8 cellular contexts compared by ENCODE assay signal in the genomic region with DNA sequence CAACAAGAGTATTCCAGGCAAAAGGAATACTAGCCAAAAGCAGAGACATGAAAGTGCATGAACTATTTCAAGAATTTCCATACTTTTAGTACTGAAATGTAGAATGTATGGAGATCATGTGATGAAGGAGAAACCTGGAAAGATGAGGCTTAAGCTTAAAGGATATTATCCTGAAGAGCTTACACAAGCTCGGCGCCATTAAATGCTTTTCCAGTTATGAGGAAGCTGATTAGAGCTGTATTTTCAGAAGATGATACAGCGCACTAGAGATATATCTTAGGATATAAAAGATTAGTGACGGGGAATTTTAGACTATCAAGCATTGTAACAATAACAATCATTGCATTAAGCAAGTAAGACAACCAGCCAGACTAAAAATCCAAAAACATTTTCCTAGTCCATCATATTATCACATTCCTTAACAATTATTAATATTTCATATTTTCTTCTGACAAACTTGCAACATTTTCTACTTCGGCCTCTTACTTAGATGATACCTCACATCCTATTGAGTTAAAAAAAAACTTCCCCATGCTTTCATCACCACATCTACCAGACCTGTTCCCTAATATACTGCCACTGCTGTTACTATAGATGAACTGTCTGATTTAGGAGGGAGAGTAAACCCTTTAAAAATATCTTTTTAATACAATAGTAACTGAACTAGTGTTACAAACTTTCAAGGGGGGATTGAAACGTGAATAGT.
DNase-seq lines count a peak whose midpoint lies in the region; FAIRE-seq and TF ChIP-seq lines count a peak whose summit lies in the region.

No MANE protein-coding gene starts in this region.

- H3K27ac ChIP-seq in duodenal mucosa (ENCODE audit: low read depth, low read length) (no peak overlapping the region), neutrophil (peak overlapping the region; percentile 91)

- peak; percentile 97 for FAIRE-seq in D721Med (lab: Jason Lieb, UNC)

- POLR2A ChIA-PET in HEK293T (lab: Yijun Ruan, JAX), result interaction anchor here (2.8 kb wide), 1 partner anchor 28 kb away, joined by 36 read pairs; a partner anchor contains a TSS

- peak overlapping the region; percentile 80 to 98 for H3K9ac ChIP-seq in duodenal mucosa (ENCODE audit: low read depth in 1 of 2, low read length in 2 of 2)

- CTCF ChIA-PET in HEK293T (lab: Yijun Ruan, JAX), result no interaction called here

- H3K4me3 ChIP-seq in duodenal mucosa (ENCODE audit: low read depth in 1 of 2, low read length in 2 of 2), result peak overlapping the region; percentile 83 to 94
- H3K4me3 ChIP-seq in neutrophil (ENCODE audit: low read depth in 1 of 2, low read length in 1 of 2), result peak overlapping the region; percentile 89 to 98

- H3K27me3 ChIP-seq in duodenal mucosa (ENCODE audit: control insufficient read depth in 1 of 2, insufficient read depth in 2 of 2, low read length in 2 of 2) (no peaks in the 10 kb centered on the region), neutrophil (no peaks in the 10 kb centered on the region)

- H3K36me3 ChIP-seq in duodenal mucosa (ENCODE audit: control insufficient read depth in 1 of 2, insufficient read depth in 2 of 2, low read length in 2 of 2) (peaks cover 7 to 14% of the 10 kb centered on the region in 2 donors), neutrophil (peaks cover 16% of the 10 kb centered on the region)

- H3K9me3 ChIP-seq in duodenal mucosa (ENCODE audit: control insufficient read depth in 1 of 2, low read length in 2 of 2) (no peaks in the 10 kb centered on the region), neutrophil (no peaks in the 10 kb centered on the region)

- DNase-seq in D721Med (ENCODE audit: insufficient read length, low spot score) (no peak), NCI-H82 (lab: John Stamatoyannopoulos, UW) (peak; percentile 73), DMS 273 treated with DMSO at 0.1 percent for 48 hours (lab: John Stamatoyannopoulos, UW) (no peak), UCSD-AML1 (lab: John Stamatoyannopoulos, UW; ENCODE audit: unreplicated experiment) (no peak), HEK293T (ENCODE audit: extremely low spot score) (no peak)
- no peak for DNase-seq in activated CD4-positive, CD25-positive, alpha-beta regulatory T cell treated with anti-CD3 and anti-CD28 coated beads, Interleukin-2, amount 50 U/mL, for 72 hours

- H3K4me1 ChIP-seq in duodenal mucosa (ENCODE audit: control insufficient read depth in 1 of 2, insufficient read depth in 2 of 2, low read length in 2 of 2) (peaks cover 8 to 29% of the 10 kb centered on the region in 2 donors), neutrophil (ENCODE audit: control insufficient read depth in 1 of 2, insufficient read depth in 1 of 2, low read depth in 1 of 2, low read length in 1 of 2) (peaks cover 98 to 99% of the 10 kb centered on the region in 2 experiments)

- no peak for TF ChIP-seq CTCF in D721Med (IDR thresholded peaks at IDR 0.05; ENCODE audit: insufficient read depth, missing control alignments)
- no peak for TF ChIP-seq CTCF in neutrophil (IDR thresholded peaks at IDR 0.05)

TF ChIP-seq in HEK293T, 16 proteins besides CTCF, POLR2A, EP300 and RAD21:
- TF ChIP-seq ZNF384 (IDR thresholded peaks at IDR 0.05), result no peak
- no peak for TF ChIP-seq SUZ12 (IDR thresholded peaks at IDR 0.05)
- TF ChIP-seq, protein P1, sequence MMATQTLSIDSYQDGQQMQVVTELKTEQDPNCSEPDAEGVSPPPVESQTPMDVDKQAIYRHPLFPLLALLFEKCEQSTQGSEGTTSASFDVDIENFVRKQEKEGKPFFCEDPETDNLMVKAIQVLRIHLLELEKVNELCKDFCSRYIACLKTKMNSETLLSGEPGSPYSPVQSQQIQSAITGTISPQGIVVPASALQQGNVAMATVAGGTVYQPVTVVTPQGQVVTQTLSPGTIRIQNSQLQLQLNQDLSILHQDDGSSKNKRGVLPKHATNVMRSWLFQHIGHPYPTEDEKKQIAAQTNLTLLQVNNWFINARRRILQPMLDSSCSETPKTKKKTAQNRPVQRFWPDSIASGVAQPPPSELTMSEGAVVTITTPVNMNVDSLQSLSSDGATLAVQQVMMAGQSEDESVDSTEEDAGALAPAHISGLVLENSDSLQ (IDR thresholded peaks at IDR 0.05), result no peak
- no peak for TF ChIP-seq FOXM1 (IDR thresholded peaks at IDR 0.05; ENCODE audit: borderline replicate concordance)
- TF ChIP-seq FOXA1 (IDR thresholded peaks at IDR 0.05), result no peak
- no peak for TF ChIP-seq LEF1 (IDR thresholded peaks at IDR 0.05; ENCODE audit: borderline replicate concordance)
- no peak for TF ChIP-seq SP1 (IDR thresholded peaks at IDR 0.05)
- no peak for TF ChIP-seq TARDBP (IDR thresholded peaks at IDR 0.05)
